Comparison of ENCODE assay signal across 11 cellular contexts in the genomic region with DNA sequence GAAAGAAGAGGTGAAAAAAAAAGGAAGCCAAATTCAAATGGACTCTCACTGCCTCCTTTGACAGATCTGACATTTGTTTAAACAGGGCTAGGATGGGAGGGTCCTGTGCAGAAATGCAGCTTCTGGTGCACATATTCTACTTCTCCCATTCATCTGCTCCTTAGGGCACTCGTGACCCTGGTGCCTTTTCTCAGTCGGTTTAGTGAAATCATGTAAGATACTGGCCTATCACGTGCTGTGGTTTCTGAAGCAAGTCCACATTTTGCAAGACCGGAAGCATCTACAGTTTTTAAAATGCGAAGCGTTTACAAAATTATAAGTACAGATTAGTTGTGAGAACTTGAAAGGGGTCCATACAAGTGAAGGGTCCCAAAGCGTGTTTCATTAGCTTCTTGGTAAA.
DNase-seq lines count a peak whose midpoint lies in the region; ATAC-seq and TF ChIP-seq lines count a peak whose summit lies in the region.
"Had no signal": no experiment of that assay in that cellular context is flagged by ENCODE, and none has a peak within 500 bp of the region (broad histone marks: within the 10 kb centered on the region; RNA-seq: fewer than 3 reads in every experiment).

No MANE protein-coding gene starts in this region.

- ATAC-seq in left cardiac atrium (peak; percentile 64 to 71), GM21576 (IDR thresholded peaks at IDR 0.05; ENCODE audit: unreplicated experiment) (no peak)

- peaks cover 13% of the 10 kb centered on the region for H3K27me3 Mint-ChIP-seq in Calu3 (ENCODE audit: unreplicated experiment)

- peak overlapping the region; percentile 46 to 47 for H3K4me3 ChIP-seq in neutrophil (ENCODE audit: low read depth in 1 of 2, low read length in 1 of 2)
- H3K4me3 ChIP-seq: K562 had no signal

- H3K4me3 Mint-ChIP-seq in Calu3 (ENCODE audit: low read depth, unreplicated experiment): no peak overlapping the region

- H3K27me3 ChIP-seq in neutrophil: no peaks in the 10 kb centered on the region
- H3K27me3 ChIP-seq: brain microvascular endothelial cell had no signal

- H3K36me3 Mint-ChIP-seq in Calu3 (ENCODE audit: insufficient read depth, unreplicated experiment): no peaks in the 10 kb centered on the region
- H3K36me3 Mint-ChIP-seq: type B pancreatic cell had no signal

- no peaks in the 10 kb centered on the region for H3K36me3 ChIP-seq in neutrophil
- H3K36me3 ChIP-seq: brain microvascular endothelial cell had no signal

- CTCF ChIA-PET in Calu3 (lab: Charles Lee): no interaction called here

- intact Hi-C loops in left cardiac atrium (cut with DNase I): no loop called here
- intact Hi-C loops in Calu3 (cut with micrococcal nuclease; ENCODE audit: unreplicated experiment): no loop called here

- no TSS peak for BruUV-seq in Calu3 (replicated peaks; lab: Mats Ljungman, UMichigan)

- no peak overlapping the region for H3K27ac Mint-ChIP-seq in Calu3 (ENCODE audit: unreplicated experiment)
- H3K27ac Mint-ChIP-seq: type B pancreatic cell had no signal

- peaks cover 62 to 74% of the 10 kb centered on the region in 2 experiments for H3K4me1 ChIP-seq in neutrophil (ENCODE audit: control insufficient read depth in 1 of 2, insufficient read depth in 1 of 2, low read depth in 1 of 2, low read length in 1 of 2)

- TF ChIP-seq CTCF in neutrophil (IDR thresholded peaks at IDR 0.05) (no peak), Calu3 (IDR thresholded peaks at IDR 0.05; ENCODE audit: unreplicated experiment) (no peak)

- H3K9me3 Mint-ChIP-seq in Calu3 (ENCODE audit: low read depth, unreplicated experiment): no peaks in the 10 kb centered on the region
- H3K9me3 Mint-ChIP-seq: type B pancreatic cell had no signal

- no peaks in the 10 kb centered on the region for H3K9me3 ChIP-seq in neutrophil

- DNase-seq in GF-D8 (lab: John Stamatoyannopoulos, UW) (peak; percentile 95), SKM-1 treated with dmso at 0.1 percent for 144 hours (lab: John Stamatoyannopoulos, UW; ENCODE audit: unreplicated experiment) (peak; percentile 93), left cardiac atrium (no peak), globus pallidus (ENCODE audit: low spot score) (no peak), Calu3 (no peak)
- DNase-seq in activated CD4-positive, alpha-beta T cell treated with anti-CD3 and anti-CD28 coated beads, Interleukin-2, amount 50 U/mL, for 1 hour: no peak
- DNase-seq: brain microvascular endothelial cell had no signal

- no peaks in the 10 kb centered on the region for H3K4me1 Mint-ChIP-seq in Calu3 (ENCODE audit: low read depth, unreplicated experiment)

- peak overlapping the region; percentile 98 for H3K27ac ChIP-seq in neutrophil
- H3K27ac ChIP-seq: brain microvascular endothelial cell had no signal

Comparison
In these comparisons a context has a peak if more than half of its experiments do, and no peak if none do; other contexts are left out.
1. DNase-seq: peak in GF-D8 (single experiment) and SKM-1 treated with dmso at 0.1 percent for 144 hours (single experiment); none in left cardiac atrium (single experiment), globus pallidus (single experiment), activated CD4-positive, alpha-beta T cell treated with anti-CD3 and anti-CD28 coated beads, Interleukin-2, amount 50 U/mL, for 1 hour (single experiment) and Calu3 (single experiment).